1 cellular context compared by ENCODE assay signal in the genomic region with DNA sequence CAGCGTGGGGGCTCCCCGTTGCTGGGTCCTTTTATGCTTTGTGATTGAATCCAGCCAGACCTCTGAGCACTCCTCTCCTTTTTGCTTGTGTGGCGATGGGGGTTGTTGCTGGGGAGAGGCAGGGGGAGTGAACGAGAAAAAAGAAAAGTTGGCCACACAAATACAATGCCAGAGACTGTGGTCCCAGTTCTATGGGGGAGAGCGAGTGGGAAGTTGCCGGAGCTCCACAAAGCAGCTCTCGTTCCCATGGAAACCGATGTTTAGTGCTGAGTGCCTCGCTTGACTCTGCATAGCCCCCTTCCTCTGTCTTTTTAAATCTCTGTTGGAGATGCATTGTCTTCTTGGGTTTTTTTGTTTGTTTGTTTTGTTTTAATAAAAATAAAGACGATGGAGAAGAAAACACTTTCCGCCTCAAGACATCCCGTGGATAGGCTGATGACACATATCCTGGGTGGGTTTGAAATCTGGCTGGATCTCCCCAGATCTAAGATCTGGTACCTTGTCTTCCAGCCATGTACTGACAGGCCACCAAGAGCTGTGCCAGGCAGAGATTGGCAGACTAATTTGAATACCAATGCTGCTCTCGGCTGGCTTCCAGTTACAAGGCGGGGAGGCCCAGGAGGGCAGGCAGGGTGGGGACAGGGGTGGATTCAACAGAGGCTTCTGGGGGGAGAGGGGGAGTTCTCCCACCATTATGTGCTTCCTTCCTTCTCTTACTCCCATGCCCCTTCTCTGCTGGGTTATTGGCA.
TF ChIP-seq lines count a peak whose summit lies in the region.

No MANE protein-coding gene starts in this region.

TF ChIP-seq in H1, 55 proteins besides CTCF, POLR2A, EP300 and RAD21 (continued from another document):
- TF ChIP-seq, protein P1, sequence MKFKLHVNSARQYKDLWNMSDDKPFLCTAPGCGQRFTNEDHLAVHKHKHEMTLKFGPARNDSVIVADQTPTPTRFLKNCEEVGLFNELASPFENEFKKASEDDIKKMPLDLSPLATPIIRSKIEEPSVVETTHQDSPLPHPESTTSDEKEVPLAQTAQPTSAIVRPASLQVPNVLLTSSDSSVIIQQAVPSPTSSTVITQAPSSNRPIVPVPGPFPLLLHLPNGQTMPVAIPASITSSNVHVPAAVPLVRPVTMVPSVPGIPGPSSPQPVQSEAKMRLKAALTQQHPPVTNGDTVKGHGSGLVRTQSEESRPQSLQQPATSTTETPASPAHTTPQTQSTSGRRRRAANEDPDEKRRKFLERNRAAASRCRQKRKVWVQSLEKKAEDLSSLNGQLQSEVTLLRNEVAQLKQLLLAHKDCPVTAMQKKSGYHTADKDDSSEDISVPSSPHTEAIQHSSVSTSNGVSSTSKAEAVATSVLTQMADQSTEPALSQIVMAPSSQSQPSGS (IDR thresholded peaks at IDR 0.05; ENCODE audit: low read length) = no peak; the same call in 1 of the 2 replicates
- TF ChIP-seq SIN3A (conservative IDR thresholded peaks at IDR 0.05 in 1 of 2, IDR thresholded peaks at IDR 0.05 in 1 of 2; ENCODE audit: low read depth in 1 of 2, low read length in 2 of 2) (0 out of 4 replicates have a peak, but pooled peaks of 1 of the 2 experiments have one; percentile 12), SIX5 (IDR thresholded peaks at IDR 0.05; ENCODE audit: low read depth, low read length) (no peak), SRF (IDR thresholded peaks at IDR 0.05; ENCODE audit: low read depth, low read length) (no peak), TAF7 (optimal IDR thresholded peaks at IDR 0.05; ENCODE audit: borderline replicate concordance, low read depth, low read length) (no peak), RNF2 (IDR thresholded peaks at IDR 0.05; ENCODE audit: borderline replicate concordance, low read depth, low read length, missing control alignments, poor library complexity, severe bottlenecking) (no peak), SUZ12 (IDR thresholded peaks at IDR 0.05; ENCODE audit: low read length) (no peak), POU5F1 (IDR thresholded peaks at IDR 0.05; ENCODE audit: low read depth, low read length) (no peak), RFX5 (IDR thresholded peaks at IDR 0.05; ENCODE audit: borderline replicate concordance, low read depth, low read length) (no peak), TEAD4 (IDR thresholded peaks at IDR 0.05; ENCODE audit: low read depth, low read length) (0 out of 2 replicates have a peak, but pooled peaks have one; percentile 6), KDM4A (IDR thresholded peaks at IDR 0.05; ENCODE audit: low read depth, low read length, severe bottlenecking) (no peak), CHD1 (IDR thresholded peaks at IDR 0.05; ENCODE audit: low read depth, low read length) (no peak), TCF12 (IDR thresholded peaks at IDR 0.05; ENCODE audit: low read depth, low read length) (no peak), SP4 (IDR thresholded peaks at IDR 0.05; ENCODE audit: low read length) (no peak), TBP (IDR thresholded peaks at IDR 0.05; ENCODE audit: low read depth, low read length) (no peak), BRCA1 (IDR thresholded peaks at IDR 0.05; ENCODE audit: low read depth, low read length) (no peak), BCL11A (IDR thresholded peaks at IDR 0.05; ENCODE audit: low read depth in 2 of 2, low read length in 2 of 2) (no peak), CEBPB (IDR thresholded peaks at IDR 0.05; ENCODE audit: low read depth, low read length) (no peak), RBBP5 (IDR thresholded peaks at IDR 0.05; ENCODE audit: borderline replicate concordance, low read depth, low read length) (no peak), SIRT6 (IDR thresholded peaks at IDR 0.05; ENCODE audit: low read length) (no peak), SP1 (IDR thresholded peaks at IDR 0.05; ENCODE audit: low read depth, low read length) (no peak), RXRA (IDR thresholded peaks at IDR 0.05; ENCODE audit: insufficient read depth, low read depth, low read length) (no peak), CTBP2 (IDR thresholded peaks at IDR 0.05; ENCODE audit: borderline replicate concordance, insufficient read depth, insufficient read length, low read length) (peak; percentile 84), HDAC2 (IDR thresholded peaks at IDR 0.05; ENCODE audit: borderline replicate concordance in 1 of 2, low read depth in 2 of 2, low read length in 2 of 2) (0 out of 4 replicates have a peak, but pooled peaks of 1 of the 2 experiments have one; percentile 45), CBX5 (IDR thresholded peaks at IDR 0.05; ENCODE audit: low read depth, low read length) (no peak), GTF2F1 (IDR thresholded peaks at IDR 0.05; ENCODE audit: borderline replicate concordance, low read depth, low read length) (no peak), JUND (IDR thresholded peaks at IDR 0.05; ENCODE audit: low read length) (no peak), YY1 (IDR thresholded peaks at IDR 0.05; ENCODE audit: low read depth, low read length) (peak; percentile 73; the same call in 1 of the 2 replicates), CBX8 (IDR thresholded peaks at IDR 0.05; ENCODE audit: borderline replicate concordance, low read depth, low read length) (no peak), ZNF274 (IDR thresholded peaks at IDR 0.05; ENCODE audit: borderline replicate concordance, extremely low read depth, low read length) (no peak), GABPA (IDR thresholded peaks at IDR 0.05; ENCODE audit: borderline replicate concordance, insufficient read depth, low read length) (no peak), ASH2L (IDR thresholded peaks at IDR 0.05; ENCODE audit: low read length) (peak; percentile 34)
- TF ChIP-seq, protein P2, sequence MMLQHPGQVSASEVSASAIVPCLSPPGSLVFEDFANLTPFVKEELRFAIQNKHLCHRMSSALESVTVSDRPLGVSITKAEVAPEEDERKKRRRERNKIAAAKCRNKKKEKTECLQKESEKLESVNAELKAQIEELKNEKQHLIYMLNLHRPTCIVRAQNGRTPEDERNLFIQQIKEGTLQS (IDR thresholded peaks at IDR 0.05; ENCODE audit: insufficient read depth, low read depth, low read length) = no peak
- TF ChIP-seq, protein P3, sequence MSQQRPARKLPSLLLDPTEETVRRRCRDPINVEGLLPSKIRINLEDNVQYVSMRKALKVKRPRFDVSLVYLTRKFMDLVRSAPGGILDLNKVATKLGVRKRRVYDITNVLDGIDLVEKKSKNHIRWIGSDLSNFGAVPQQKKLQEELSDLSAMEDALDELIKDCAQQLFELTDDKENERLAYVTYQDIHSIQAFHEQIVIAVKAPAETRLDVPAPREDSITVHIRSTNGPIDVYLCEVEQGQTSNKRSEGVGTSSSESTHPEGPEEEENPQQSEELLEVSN (IDR thresholded peaks at IDR 0.05) = no peak
- TF ChIP-seq, protein P4, sequence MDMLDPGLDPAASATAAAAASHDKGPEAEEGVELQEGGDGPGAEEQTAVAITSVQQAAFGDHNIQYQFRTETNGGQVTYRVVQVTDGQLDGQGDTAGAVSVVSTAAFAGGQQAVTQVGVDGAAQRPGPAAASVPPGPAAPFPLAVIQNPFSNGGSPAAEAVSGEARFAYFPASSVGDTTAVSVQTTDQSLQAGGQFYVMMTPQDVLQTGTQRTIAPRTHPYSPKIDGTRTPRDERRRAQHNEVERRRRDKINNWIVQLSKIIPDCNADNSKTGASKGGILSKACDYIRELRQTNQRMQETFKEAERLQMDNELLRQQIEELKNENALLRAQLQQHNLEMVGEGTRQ (IDR thresholded peaks at IDR 0.05; ENCODE audit: low read length) = no peak
- TF ChIP-seq, protein P5, sequence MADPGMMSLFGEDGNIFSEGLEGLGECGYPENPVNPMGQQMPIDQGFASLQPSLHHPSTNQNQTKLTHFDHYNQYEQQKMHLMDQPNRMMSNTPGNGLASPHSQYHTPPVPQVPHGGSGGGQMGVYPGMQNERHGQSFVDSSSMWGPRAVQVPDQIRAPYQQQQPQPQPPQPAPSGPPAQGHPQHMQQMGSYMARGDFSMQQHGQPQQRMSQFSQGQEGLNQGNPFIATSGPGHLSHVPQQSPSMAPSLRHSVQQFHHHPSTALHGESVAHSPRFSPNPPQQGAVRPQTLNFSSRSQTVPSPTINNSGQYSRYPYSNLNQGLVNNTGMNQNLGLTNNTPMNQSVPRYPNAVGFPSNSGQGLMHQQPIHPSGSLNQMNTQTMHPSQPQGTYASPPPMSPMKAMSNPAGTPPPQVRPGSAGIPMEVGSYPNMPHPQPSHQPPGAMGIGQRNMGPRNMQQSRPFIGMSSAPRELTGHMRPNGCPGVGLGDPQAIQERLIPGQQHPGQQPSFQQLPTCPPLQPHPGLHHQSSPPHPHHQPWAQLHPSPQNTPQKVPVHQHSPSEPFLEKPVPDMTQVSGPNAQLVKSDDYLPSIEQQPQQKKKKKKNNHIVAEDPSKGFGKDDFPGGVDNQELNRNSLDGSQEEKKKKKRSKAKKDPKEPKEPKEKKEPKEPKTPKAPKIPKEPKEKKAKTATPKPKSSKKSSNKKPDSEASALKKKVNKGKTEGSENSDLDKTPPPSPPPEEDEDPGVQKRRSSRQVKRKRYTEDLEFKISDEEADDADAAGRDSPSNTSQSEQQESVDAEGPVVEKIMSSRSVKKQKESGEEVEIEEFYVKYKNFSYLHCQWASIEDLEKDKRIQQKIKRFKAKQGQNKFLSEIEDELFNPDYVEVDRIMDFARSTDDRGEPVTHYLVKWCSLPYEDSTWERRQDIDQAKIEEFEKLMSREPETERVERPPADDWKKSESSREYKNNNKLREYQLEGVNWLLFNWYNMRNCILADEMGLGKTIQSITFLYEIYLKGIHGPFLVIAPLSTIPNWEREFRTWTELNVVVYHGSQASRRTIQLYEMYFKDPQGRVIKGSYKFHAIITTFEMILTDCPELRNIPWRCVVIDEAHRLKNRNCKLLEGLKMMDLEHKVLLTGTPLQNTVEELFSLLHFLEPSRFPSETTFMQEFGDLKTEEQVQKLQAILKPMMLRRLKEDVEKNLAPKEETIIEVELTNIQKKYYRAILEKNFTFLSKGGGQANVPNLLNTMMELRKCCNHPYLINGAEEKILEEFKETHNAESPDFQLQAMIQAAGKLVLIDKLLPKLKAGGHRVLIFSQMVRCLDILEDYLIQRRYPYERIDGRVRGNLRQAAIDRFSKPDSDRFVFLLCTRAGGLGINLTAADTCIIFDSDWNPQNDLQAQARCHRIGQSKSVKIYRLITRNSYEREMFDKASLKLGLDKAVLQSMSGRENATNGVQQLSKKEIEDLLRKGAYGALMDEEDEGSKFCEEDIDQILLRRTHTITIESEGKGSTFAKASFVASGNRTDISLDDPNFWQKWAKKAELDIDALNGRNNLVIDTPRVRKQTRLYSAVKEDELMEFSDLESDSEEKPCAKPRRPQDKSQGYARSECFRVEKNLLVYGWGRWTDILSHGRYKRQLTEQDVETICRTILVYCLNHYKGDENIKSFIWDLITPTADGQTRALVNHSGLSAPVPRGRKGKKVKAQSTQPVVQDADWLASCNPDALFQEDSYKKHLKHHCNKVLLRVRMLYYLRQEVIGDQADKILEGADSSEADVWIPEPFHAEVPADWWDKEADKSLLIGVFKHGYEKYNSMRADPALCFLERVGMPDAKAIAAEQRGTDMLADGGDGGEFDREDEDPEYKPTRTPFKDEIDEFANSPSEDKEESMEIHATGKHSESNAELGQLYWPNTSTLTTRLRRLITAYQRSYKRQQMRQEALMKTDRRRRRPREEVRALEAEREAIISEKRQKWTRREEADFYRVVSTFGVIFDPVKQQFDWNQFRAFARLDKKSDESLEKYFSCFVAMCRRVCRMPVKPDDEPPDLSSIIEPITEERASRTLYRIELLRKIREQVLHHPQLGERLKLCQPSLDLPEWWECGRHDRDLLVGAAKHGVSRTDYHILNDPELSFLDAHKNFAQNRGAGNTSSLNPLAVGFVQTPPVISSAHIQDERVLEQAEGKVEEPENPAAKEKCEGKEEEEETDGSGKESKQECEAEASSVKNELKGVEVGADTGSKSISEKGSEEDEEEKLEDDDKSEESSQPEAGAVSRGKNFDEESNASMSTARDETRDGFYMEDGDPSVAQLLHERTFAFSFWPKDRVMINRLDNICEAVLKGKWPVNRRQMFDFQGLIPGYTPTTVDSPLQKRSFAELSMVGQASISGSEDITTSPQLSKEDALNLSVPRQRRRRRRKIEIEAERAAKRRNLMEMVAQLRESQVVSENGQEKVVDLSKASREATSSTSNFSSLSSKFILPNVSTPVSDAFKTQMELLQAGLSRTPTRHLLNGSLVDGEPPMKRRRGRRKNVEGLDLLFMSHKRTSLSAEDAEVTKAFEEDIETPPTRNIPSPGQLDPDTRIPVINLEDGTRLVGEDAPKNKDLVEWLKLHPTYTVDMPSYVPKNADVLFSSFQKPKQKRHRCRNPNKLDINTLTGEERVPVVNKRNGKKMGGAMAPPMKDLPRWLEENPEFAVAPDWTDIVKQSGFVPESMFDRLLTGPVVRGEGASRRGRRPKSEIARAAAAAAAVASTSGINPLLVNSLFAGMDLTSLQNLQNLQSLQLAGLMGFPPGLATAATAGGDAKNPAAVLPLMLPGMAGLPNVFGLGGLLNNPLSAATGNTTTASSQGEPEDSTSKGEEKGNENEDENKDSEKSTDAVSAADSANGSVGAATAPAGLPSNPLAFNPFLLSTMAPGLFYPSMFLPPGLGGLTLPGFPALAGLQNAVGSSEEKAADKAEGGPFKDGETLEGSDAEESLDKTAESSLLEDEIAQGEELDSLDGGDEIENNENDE (IDR thresholded peaks at IDR 0.05; ENCODE audit: insufficient replicate concordance, low read length) = peak; percentile 19
